24 cellular contexts compared by ENCODE assay signal in the genomic region with DNA sequence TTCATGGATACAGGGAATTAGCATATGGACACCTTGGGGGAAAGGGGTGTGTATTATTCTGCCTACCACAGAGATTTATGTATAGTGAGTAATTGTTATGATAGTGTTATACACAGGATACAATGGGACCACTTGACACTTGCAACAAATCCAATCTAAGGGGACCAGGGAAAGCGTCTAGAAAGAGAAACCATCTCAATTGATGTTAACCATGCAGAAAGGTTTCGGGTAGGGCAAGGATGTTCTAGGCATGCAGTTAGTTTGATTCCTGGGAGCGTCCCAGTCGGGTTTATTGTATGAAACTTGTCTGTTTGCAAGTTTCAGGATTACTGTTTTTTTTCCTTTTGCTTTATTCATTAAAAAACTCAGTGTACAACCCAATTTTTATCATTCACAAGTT. TPM values are rescaled to one million over a fixed set of nuclear protein-coding genes. Genes with fewer than 3 reads are reported as not detected.
DNase-seq lines count a peak whose midpoint lies in the region; ATAC-seq and TF ChIP-seq lines count a peak whose summit lies in the region.
"Had no signal": no experiment of that assay in that cellular context is flagged by ENCODE, and none has a peak within 500 bp of the region (broad histone marks: within the 10 kb centered on the region; RNA-seq: fewer than 3 reads in every experiment).

No MANE protein-coding gene starts in this region.

- WGBS in suprapubic skin, result 83% methylated on average over 4 of the region's 4 CpGs
- 85 to 89% methylated on average over 4 of the region's 4 CpGs for WGBS in testis, 2 donors

- no peak for TF ChIP-seq CTCF in progenitor cell of endocrine pancreas (IDR thresholded peaks at IDR 0.05; ENCODE audit: unreplicated experiment)
- TF ChIP-seq CTCF in suprapubic skin (IDR thresholded peaks at IDR 0.05), result no peak
- TF ChIP-seq CTCF in testis (IDR thresholded peaks at IDR 0.05), result no peak

- H3K27ac Mint-ChIP-seq in T-helper 17 cell (peak overlapping the region; percentile 53), progenitor cell of endocrine pancreas (peak overlapping the region; percentile 29)
- H3K27ac Mint-ChIP-seq: B cell, CD14-positive monocyte had no signal

- intact Hi-C loops in testis (cut with DNase I; ENCODE audit: low total_unique reads), result no loop called here

- H3K36me3 ChIP-seq in suprapubic skin, result no peaks in the 10 kb centered on the region
- H3K36me3 ChIP-seq in testis (ENCODE audit: low read depth, missing control alignments), result no peaks in the 10 kb centered on the region
- H3K36me3 ChIP-seq: Peyer's patch had no signal

- ATAC-seq in GM19463 (IDR thresholded peaks at IDR 0.05; ENCODE audit: unreplicated experiment), result peak; percentile 23
- ATAC-seq in T-helper 17 cell, result no peak
- ATAC-seq: A549, HCT116, SK-N-SH treated with all-trans-retinoic acid at 6 μM for 48 hours had no signal

- no peaks in the 10 kb centered on the region for H3K4me1 ChIP-seq in suprapubic skin
- no peaks in the 10 kb centered on the region for H3K4me1 ChIP-seq in testis
- H3K4me1 ChIP-seq: A549, Peyer's patch had no signal

- H3K9me3 ChIP-seq in T-helper 17 cell (ENCODE audit: control insufficient read depth, low read length, poor library complexity, severe bottlenecking) (no peaks in the 10 kb centered on the region), suprapubic skin (peaks cover 5% of the 10 kb centered on the region), testis (no peaks in the 10 kb centered on the region)
- H3K9me3 ChIP-seq: A549, Peyer's patch had no signal

- TF ChIP-seq POLR2A in suprapubic skin (IDR thresholded peaks at IDR 0.05) (no peak), testis (IDR thresholded peaks at IDR 0.05) (no peak)

- H3K27ac ChIP-seq in suprapubic skin (no peak overlapping the region), testis (no peak overlapping the region)
- H3K27ac ChIP-seq: A549, KMS-11, Peyer's patch had no signal

- H3K4me1 Mint-ChIP-seq in T-helper 17 cell (peaks cover 4% of the 10 kb centered on the region), progenitor cell of endocrine pancreas (ENCODE audit: low read depth) (peaks cover 12% of the 10 kb centered on the region)

- peaks cover 4% of the 10 kb centered on the region for H3K27me3 Mint-ChIP-seq in T-helper 17 cell
- H3K27me3 Mint-ChIP-seq in progenitor cell of endocrine pancreas, result no peaks in the 10 kb centered on the region

- no peak for TF ChIP-seq EP300 in suprapubic skin (IDR thresholded peaks at IDR 0.05)

- H3K4me3 Mint-ChIP-seq in T-helper 17 cell (no peak overlapping the region), progenitor cell of endocrine pancreas (ENCODE audit: low read depth) (no peak overlapping the region)
- H3K4me3 Mint-ChIP-seq: B cell, CD14-positive monocyte had no signal

- H3K27me3 ChIP-seq in suprapubic skin (no peaks in the 10 kb centered on the region), testis (no peaks in the 10 kb centered on the region)
- H3K27me3 ChIP-seq: Peyer's patch had no signal

- H3K9me3 Mint-ChIP-seq in progenitor cell of endocrine pancreas (ENCODE audit: low read depth), result peaks cover 17% of the 10 kb centered on the region

- no peak overlapping the region for H3K4me3 ChIP-seq in suprapubic skin
- H3K4me3 ChIP-seq in testis, result no peak overlapping the region
- H3K4me3 ChIP-seq: A549, Peyer's patch had no signal

- peak; percentile 2 for DNase-seq in stimulated activated CD4-positive, alpha-beta T cell treated with anti-CD3 and anti-CD28 coated beads, Interleukin-15, amount 100 ng/mL, for 24 hours
- DNase-seq in stimulated activated CD4-positive, alpha-beta T cell treated with anti-CD3 and anti-CD28 coated beads, Interleukin-2, amount 100 ng/mL, for 48 hours, result no peak
- DNase-seq in T-helper 17 cell (no peak), progenitor cell of endocrine pancreas (ENCODE audit: low spot score, unreplicated experiment) (no peak), suprapubic skin (ENCODE audit: low spot score in 2 of 2) (no peak), mucosa of gallbladder (ENCODE audit: low spot score) (no peak), testis (no peak)
- DNase-seq: COR-L47, DMS 273 treated with DMSO at 0.1 percent for 48 hours, DND-41, IMR-90, NCI-H1694, NCI-H2081, NCI-H2171, NCI-H524 treated with DMSO at 0.1 percent for 48 hours, Peyer's patch had no signal

- H3K36me3 Mint-ChIP-seq in T-helper 17 cell (ENCODE audit: low read depth) (peaks cover 6% of the 10 kb centered on the region), progenitor cell of endocrine pancreas (ENCODE audit: insufficient read depth) (no peaks in the 10 kb centered on the region)
- H3K36me3 Mint-ChIP-seq: CD14-positive monocyte had no signal

RNA-seq across cellular contexts. Expression of gene MMRN1, which starts 34.2 kb away (rescaled TPM):
- 1 to 10 TPM in 1 of 2 donors, under 1 TPM in 1; 0.70 to 6.5 TPM for total RNA-seq in T-helper 17 cell
- 1.6 and 1.7 TPM in 2 replicates for total RNA-seq in progenitor cell of endocrine pancreas
- 10 to 100 TPM in 2 of 4 donors, 1 to 10 TPM in 2; 7.7 to 18.8 (median 10.7) TPM for total RNA-seq in suprapubic skin
- 12.5 TPM for total RNA-seq in mucosa of gallbladder
- total RNA-seq in testis, result 1 to 10 TPM; 4.8 to 7.1 TPM
- 17.4 TPM for polyA plus RNA-seq in testis (ENCODE audit: insufficient read depth, low read depth, low replicate concordance)
- total RNA-seq: H1, IMR-90 had no signal
- polyA plus RNA-seq: A549, H1, IMR-90 had no signal
